8 cellular contexts compared by ENCODE assay signal in genomic region chr20:10672579-10673127, GRCh38. TPM values are rescaled to one million over a fixed set of nuclear protein-coding genes. Genes with fewer than 3 reads are reported as not detected.
A peak's percentile ranks its signal among the peaks of the same experiment; 100 is the strongest.
DNase-seq lines count a peak whose midpoint lies in the region; TF ChIP-seq lines count a peak whose summit lies in the region.

No MANE protein-coding gene starts in this region.

- H3K4me3 ChIP-seq in AG10803 (ENCODE audit: low read length) (peak overlapping the region; percentile 82), GM23248 (peak overlapping the region; percentile 82), PC-9 (peak overlapping the region; percentile 84), adrenal gland (peak overlapping the region; percentile 10 to 75 (median 54)), left ventricle myocardium inferior (peak overlapping the region; percentile 94), prostate gland (peak overlapping the region; percentile 86 to 91)

- no peaks in the 10 kb centered on the region for H3K27me3 ChIP-seq in GM23248 (replicated peaks; ENCODE audit: insufficient read depth)
- no peaks in the 10 kb centered on the region for H3K27me3 ChIP-seq in PC-9 (ENCODE audit: insufficient read depth, low read depth)
- H3K27me3 ChIP-seq in adrenal gland: no peaks in the 10 kb centered on the region
- H3K27me3 ChIP-seq in left ventricle myocardium inferior (ENCODE audit: low read depth): no peaks in the 10 kb centered on the region
- no peaks in the 10 kb centered on the region for H3K27me3 ChIP-seq in prostate gland (replicated peaks; ENCODE audit: insufficient read depth)

- no TSS peak for BruUV-seq in PC-9 (replicated peaks; lab: Mats Ljungman, UMichigan)

- TF ChIP-seq POLR2A in adrenal gland (IDR thresholded peaks at IDR 0.05) (no peak), prostate gland (IDR thresholded peaks at IDR 0.05) (peak; percentile 17)

- CTCF ChIA-PET in PC-9 (lab: Charles Lee): interaction anchor here (0.7 kb wide), 1 partner anchor 226 kb away, joined by 7 read pairs; no protein-coding TSS in a partner anchor

- POLR2A ChIA-PET in PC-9 (lab: Charles Lee; ENCODE audit: unreplicated experiment): interaction anchor here (0.6 to 1.9 kb wide), 2 partner anchors 80 to 595 kb away, joined by 8 to 11 read pairs; no protein-coding TSS in a partner anchor

- H3K9me2 ChIP-seq in GM23248 (ENCODE audit: insufficient read depth): no peaks in the 10 kb centered on the region
- H3K9me2 ChIP-seq in PC-9 (ENCODE audit: insufficient read depth): no peaks in the 10 kb centered on the region

- H3K27ac ChIP-seq in GM23248: peak overlapping the region; percentile 50
- H3K27ac ChIP-seq in PC-9: peak overlapping the region; percentile 97
- peak overlapping the region in 4 of 5 donors; percentile 54 to 97 (median 90) for H3K27ac ChIP-seq in adrenal gland
- peak overlapping the region; percentile 99 for H3K27ac ChIP-seq in left ventricle myocardium inferior (replicated peaks)
- H3K27ac ChIP-seq in prostate gland: peak overlapping the region; percentile 99 to 100

- H3K4me2 ChIP-seq in GM23248 (ENCODE audit: unreplicated experiment) (peak overlapping the region; percentile 81), PC-9 (peak overlapping the region; percentile 79)

- intact Hi-C loops in PC-9 (cut with micrococcal nuclease; ENCODE audit: unreplicated experiment): loop anchor here (2.0 to 5.0 kb wide), 7 partner anchors 80 to 1055 kb away; no protein-coding TSS in a partner anchor
- intact Hi-C loops in adrenal gland (cut with DNase I): loop anchor here in 1 of 2 donors (10.0 kb wide), 1 partner anchor 602 kb away; no protein-coding TSS in a partner anchor
- intact Hi-C loops in left ventricle myocardium inferior (cut with micrococcal nuclease): no loop called here
- intact Hi-C loops in prostate gland (cut with DNase I): loop anchor here (2.0 to 10.0 kb wide), 5 partner anchors 116 to 532 kb away; partner anchors contain the start of genes MKKS and SLX4IP

- in situ Hi-C loops in GM23248 (cut with MboI): loop anchor here (10.0 to 25.0 kb wide), 3 partner anchors 532 to 865 kb away; no protein-coding TSS in a partner anchor

- H3F3A ChIP-seq in GM23248 (ENCODE audit: insufficient read depth): peaks cover 16% of the 10 kb centered on the region; the same call in 1 of the 2 replicates
- no peaks in the 10 kb centered on the region; the same call in 1 of the 2 replicates for H3F3A ChIP-seq in PC-9 (ENCODE audit: insufficient read depth, low read depth)

- H2AFZ ChIP-seq in GM23248: peak overlapping the region; percentile 74
- H2AFZ ChIP-seq in PC-9: peak overlapping the region; percentile 74

- DNase-seq in AG10803 (ENCODE audit: low read depth) (peak; percentile 39), GM23248 (peak; percentile 85), PC-9 (peak in 1 of 2 experiments; percentile 51), adrenal gland (peak; percentile 55 to 79 (median 68)), left ventricle myocardium inferior (peak; percentile 54), prostate gland (ENCODE audit: low spot score) (no peak), NCI-H1048 (lab: John Stamatoyannopoulos, UW) (no peak)
- no peak for DNase-seq in NK-92 treated with Interleukin-12 subunit alpha and Interleukin-12 subunit beta, amount 100 ng/mL, for 24 hours (lab: John Stamatoyannopoulos, UW)

- H3K79me2 ChIP-seq in GM23248 (ENCODE audit: insufficient read depth) (no peaks in the 10 kb centered on the region), PC-9 (ENCODE audit: low read depth) (peaks cover 54% of the 10 kb centered on the region)

- no peak for TF ChIP-seq CTCF in AG10803 (conservative IDR thresholded peaks at IDR 0.05; ENCODE audit: low read length)
- no peak for TF ChIP-seq CTCF in PC-9 (conservative IDR thresholded peaks at IDR 0.05)
- TF ChIP-seq CTCF in adrenal gland (IDR thresholded peaks at IDR 0.05): no peak
- TF ChIP-seq CTCF in left ventricle myocardium inferior (IDR thresholded peaks at IDR 0.05; ENCODE audit: borderline replicate concordance): no peak
- no peak for TF ChIP-seq CTCF in prostate gland (IDR thresholded peaks at IDR 0.05)

- 1% methylated on average over 43 to 48 of the region's 48 CpGs for WGBS in GM23248 (ENCODE audit: low coverage in 1 of 2, low lambda C conversion rate in 2 of 2, missing lambda C conversion rate in 2 of 2), 2 experiments
- WGBS in adrenal gland, 4 donors: 0 to 3% (median 0%) methylated on average over 17 to 48 of the region's 48 CpGs
- WGBS in prostate gland: under 1% methylated on average over 47 of the region's 48 CpGs

- H3K36me3 ChIP-seq in GM23248 (ENCODE audit: low read depth) (no peaks in the 10 kb centered on the region), PC-9 (ENCODE audit: low read depth) (peaks cover 5% of the 10 kb centered on the region; the same call in 1 of the 2 replicates), adrenal gland (replicated peaks in 1 of 2) (no peaks in the 10 kb centered on the region), left ventricle myocardium inferior (peaks cover 20% of the 10 kb centered on the region), prostate gland (no peaks in the 10 kb centered on the region)

- H3K9ac ChIP-seq in GM23248: peak overlapping the region; percentile 91

- H3K9me3 ChIP-seq in GM23248 (ENCODE audit: low read depth): no peaks in the 10 kb centered on the region
- no peaks in the 10 kb centered on the region for H3K9me3 ChIP-seq in PC-9 (ENCODE audit: insufficient read depth, low read depth)
- H3K9me3 ChIP-seq in adrenal gland (replicated peaks in 1 of 3): no peaks in the 10 kb centered on the region
- H3K9me3 ChIP-seq in left ventricle myocardium inferior (replicated peaks): no peaks in the 10 kb centered on the region
- no peaks in the 10 kb centered on the region for H3K9me3 ChIP-seq in prostate gland

- H3K4me1 ChIP-seq in GM23248 (ENCODE audit: insufficient read depth) (peaks cover 9% of the 10 kb centered on the region; the same call in 1 of the 2 replicates), PC-9 (replicated peaks; ENCODE audit: insufficient read depth) (peaks cover 16% of the 10 kb centered on the region), adrenal gland (replicated peaks in 1 of 2) (peaks cover 12 to 13% of the 10 kb centered on the region in 2 donors), left ventricle myocardium inferior (peaks cover 77% of the 10 kb centered on the region), prostate gland (replicated peaks) (peaks cover 1% of the 10 kb centered on the region)

- no peaks in the 10 kb centered on the region for H4K20me1 ChIP-seq in GM23248 (ENCODE audit: insufficient read depth)
- H4K20me1 ChIP-seq in PC-9 (ENCODE audit: insufficient read depth): no peaks in the 10 kb centered on the region

RNA-seq across cellular contexts. Expression of gene JAG1, which starts 1.1 kb away (rescaled TPM):
- total RNA-seq in GM23248 (2014; rRNA removed; shearing (Covaris generic)): 4.8 and 8.4 TPM in 2 replicates
- 0.98 and 1.2 TPM in 2 replicates for polyA plus RNA-seq in GM23248 (2016; fragmentation: Nextera tagmentation; extraction: Ambion mirVana)
- total RNA-seq in PC-9 (2021): 42.9 and 51.5 TPM in 2 replicates
- 10 to 100 TPM in 6 of 8 donors, 1 to 10 TPM in 2; 7.9 to 22.0 (median 16.0) TPM for total RNA-seq in adrenal gland
- polyA plus RNA-seq in adrenal gland: 1 to 10 TPM; 6.8 to 8.5 (median 7.9) TPM
- 20.5 TPM for total RNA-seq in left ventricle myocardium inferior
- total RNA-seq in prostate gland: 10 to 100 TPM; 46.5 to 72.3 TPM

Comparison
In these comparisons a context has a peak if more than half of its experiments do, and no peak if none do; other contexts are left out.
1. DNase-seq: peak in AG10803 (single experiment), GM23248 (single experiment), adrenal gland (7 of 7) and left ventricle myocardium inferior (single experiment); none in prostate gland (single experiment), NCI-H1048 (single experiment) and NK-92 treated with Interleukin-12 subunit alpha and Interleukin-12 subunit beta, amount 100 ng/mL, for 24 hours (single experiment).
2. Peak in every context shown above with its lines, with median percentiles within 50 percentile points of each other: H3K4me3 ChIP-seq and H3K27ac ChIP-seq.